1 cellular context compared by ENCODE assay signal in genomic region chr11:63020671-63021255, GRCh38.
TF ChIP-seq lines count a peak whose summit lies in the region.

No MANE protein-coding gene starts in this region.

TF ChIP-seq in GM12878, 131 proteins besides CTCF, POLR2A, EP300 and RAD21:
- no peak for TF ChIP-seq E2F8 (IDR thresholded peaks at IDR 0.05; ENCODE audit: low read depth, partially characterized antibody)
- no peak for TF ChIP-seq TCF7 (IDR thresholded peaks at IDR 0.05; ENCODE audit: borderline replicate concordance)
- no peak for TF ChIP-seq EED (IDR thresholded peaks at IDR 0.05; ENCODE audit: low read depth)
